In the genomic region with DNA sequence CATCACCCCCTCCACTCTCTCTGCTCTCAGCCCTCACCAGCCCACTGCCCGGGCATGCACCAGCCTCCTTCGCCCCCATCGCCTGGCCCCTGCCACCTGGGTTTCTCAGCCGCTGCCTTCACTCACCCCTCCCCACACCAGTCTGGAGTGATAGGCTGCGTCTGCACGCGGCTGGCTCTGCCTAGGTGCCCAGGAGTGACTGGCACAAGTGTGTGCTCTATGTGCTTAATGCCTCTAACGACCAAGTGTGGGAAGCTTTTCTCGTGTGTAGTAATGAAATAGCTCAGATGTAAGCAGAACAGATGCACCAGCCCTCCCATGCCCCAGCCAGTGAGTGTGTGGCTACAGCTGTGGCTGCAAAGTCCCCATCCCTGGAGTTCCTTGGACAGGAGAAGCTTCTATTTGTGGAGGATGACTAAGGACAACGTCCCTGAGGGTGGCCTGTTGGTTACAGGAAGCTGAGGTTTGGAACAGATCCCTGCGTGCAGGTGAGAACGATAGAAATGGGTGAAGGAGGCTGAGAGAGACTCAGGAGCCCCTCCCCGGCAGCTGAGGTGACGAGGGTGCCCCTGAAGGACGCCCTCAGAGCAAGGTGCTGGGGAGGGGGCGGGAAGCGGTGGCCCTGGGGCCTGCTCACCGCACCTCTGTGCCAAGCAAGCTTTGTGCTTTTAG, we compare ENCODE assay signal across 9 cellular contexts. TPM values are rescaled to one million over a fixed set of nuclear protein-coding genes. Genes with fewer than 3 reads are reported as not detected.
DNase-seq lines count a peak whose midpoint lies in the region; ATAC-seq, FAIRE-seq and TF ChIP-seq lines count a peak whose summit lies in the region.
"Had no signal": no experiment of that assay in that cellular context is flagged by ENCODE, and none has a peak within 500 bp of the region (broad histone marks: within the 10 kb centered on the region; RNA-seq: fewer than 3 reads in every experiment).

No MANE protein-coding gene starts in this region.

- H3K9me3 ChIP-seq in Caco-2: no peaks in the 10 kb centered on the region
- H3K9me3 ChIP-seq: pancreas had no signal

- no peak for DNase-seq in Caco-2
- DNase-seq in GM23338 (ENCODE audit: low spot score): no peak
- peak; percentile 59 for DNase-seq in RCC 7860 (ENCODE audit: low spot score)
- peak; percentile 72 for DNase-seq in hepatic stellate cell (ENCODE audit: low spot score)
- no peak for DNase-seq in ecto neural progenitor cell (ENCODE audit: low spot score)
- no peak for DNase-seq in middle frontal gyrus (ENCODE audit: extremely low spot score, low spot score)
- DNase-seq in T-helper 9 cell: no peak
- DNase-seq: pancreas had no signal

- ATAC-seq in GM23338: no peak
- no peak for ATAC-seq in GM18519 (IDR thresholded peaks at IDR 0.05; ENCODE audit: low FRiP score, unreplicated experiment)

- H3K9me2 ChIP-seq in GM23338 (ENCODE audit: insufficient read depth): no peaks in the 10 kb centered on the region

- H3K4me3 ChIP-seq in Caco-2 (ENCODE audit: low read depth, low read length) (no peak overlapping the region), GM23338 (no peak overlapping the region)
- H3K4me3 ChIP-seq: pancreas had no signal

- H4K20me1 ChIP-seq in GM23338 (replicated peaks; ENCODE audit: insufficient read depth): no peaks in the 10 kb centered on the region

- CTCF ChIA-PET in Caco-2 (lab: Charles Lee): no interaction called here

- H3K36me3 Mint-ChIP-seq in Caco-2 (ENCODE audit: insufficient read depth, unreplicated experiment) (peaks cover 52% of the 10 kb centered on the region), GM23338 (ENCODE audit: low read depth) (peaks cover 34% of the 10 kb centered on the region)

- H3K27ac ChIP-seq in GM23338 (ENCODE audit: low read depth): no peak overlapping the region

- TF ChIP-seq CTCF in Caco-2 (IDR thresholded peaks at IDR 0.05; ENCODE audit: insufficient read depth in 1 of 2, low read depth in 1 of 2, low read length in 1 of 2, severe bottlenecking in 1 of 2, unreplicated experiment in 1 of 2) (no peak), GM23338 (conservative IDR thresholded peaks at IDR 0.05; ENCODE audit: low read depth in 2 of 2) (no peak)

- H3F3A ChIP-seq in GM23338 (replicated peaks; ENCODE audit: low read depth): 0 out of 2 replicates have a peak, but pooled peaks cover 22% of the 10 kb centered on the region

- intact Hi-C loops in Caco-2 (cut with micrococcal nuclease; ENCODE audit: unreplicated experiment): no loop called here

- H3K36me3 ChIP-seq in Caco-2 (ENCODE audit: control insufficient read depth, insufficient read depth, low read length): peaks cover 5% of the 10 kb centered on the region
- no peaks in the 10 kb centered on the region for H3K36me3 ChIP-seq in GM23338 (ENCODE audit: insufficient read depth)
- H3K36me3 ChIP-seq: pancreas had no signal

- peaks cover 77% of the 10 kb centered on the region for H3K79me2 ChIP-seq in GM23338 (replicated peaks; ENCODE audit: insufficient read depth)

- H3K27ac Mint-ChIP-seq in Caco-2 (ENCODE audit: unreplicated experiment) (peak overlapping the region; percentile 98), GM23338 (peak overlapping the region; percentile 86; the same call in 1 of the 2 replicates)

- FAIRE-seq in RCC 7860 (lab: Jason Lieb, UNC): peak; percentile 24
- FAIRE-seq: pancreas had no signal

- BruUV-seq in Caco-2 (replicated peaks; lab: Mats Ljungman, UMichigan): no TSS peak

- H3K4me1 ChIP-seq in Caco-2 (peaks cover 45% of the 10 kb centered on the region), GM23338 (ENCODE audit: insufficient read depth) (peaks cover 50% of the 10 kb centered on the region)

- H2AFZ ChIP-seq in GM23338: no peak overlapping the region

- H3K4me2 ChIP-seq in GM23338: peak overlapping the region; percentile 48; the same call in 1 of the 2 replicates

- no peaks in the 10 kb centered on the region for H3K9me3 Mint-ChIP-seq in Caco-2 (ENCODE audit: unreplicated experiment)
- peaks cover 19% of the 10 kb centered on the region for H3K9me3 Mint-ChIP-seq in GM23338

- H3K27me3 ChIP-seq in Caco-2 (replicated peaks; ENCODE audit: control insufficient read depth, insufficient read depth, low read length) (no peaks in the 10 kb centered on the region), GM23338 (ENCODE audit: insufficient read depth) (no peaks in the 10 kb centered on the region)
- H3K27me3 ChIP-seq: pancreas had no signal

- H3K27me3 Mint-ChIP-seq in Caco-2 (ENCODE audit: insufficient read depth, unreplicated experiment) (no peaks in the 10 kb centered on the region), GM23338 (ENCODE audit: insufficient read depth, low read depth, poor library complexity) (peaks cover 17% of the 10 kb centered on the region)

- H3K4me3 Mint-ChIP-seq in Caco-2 (ENCODE audit: unreplicated experiment) (no peak overlapping the region), GM23338 (no peak overlapping the region)

- POLR2A ChIA-PET in Caco-2 (lab: Charles Lee): interaction anchor here (0.6 kb wide), 1 partner anchor 8 kb away, joined by 7 read pairs; no protein-coding TSS in a partner anchor

- H3K4me1 Mint-ChIP-seq in Caco-2 (ENCODE audit: low read depth, unreplicated experiment) (peaks cover 63% of the 10 kb centered on the region), GM23338 (peaks cover 68% of the 10 kb centered on the region)

TF ChIP-seq in GM23338, 12 proteins besides CTCF, POLR2A, EP300 and RAD21 (continues in another document):
- TF ChIP-seq ZNF331 (CRISPR knock-in tag; IDR thresholded peaks at IDR 0.05; ENCODE audit: low read depth): no peak
- TF ChIP-seq ZNF114 (CRISPR knock-in tag; IDR thresholded peaks at IDR 0.05): no peak
- no peak for TF ChIP-seq POLR2AphosphoS5 (IDR thresholded peaks at IDR 0.05; ENCODE audit: low read depth)
- TF ChIP-seq, protein P1, sequence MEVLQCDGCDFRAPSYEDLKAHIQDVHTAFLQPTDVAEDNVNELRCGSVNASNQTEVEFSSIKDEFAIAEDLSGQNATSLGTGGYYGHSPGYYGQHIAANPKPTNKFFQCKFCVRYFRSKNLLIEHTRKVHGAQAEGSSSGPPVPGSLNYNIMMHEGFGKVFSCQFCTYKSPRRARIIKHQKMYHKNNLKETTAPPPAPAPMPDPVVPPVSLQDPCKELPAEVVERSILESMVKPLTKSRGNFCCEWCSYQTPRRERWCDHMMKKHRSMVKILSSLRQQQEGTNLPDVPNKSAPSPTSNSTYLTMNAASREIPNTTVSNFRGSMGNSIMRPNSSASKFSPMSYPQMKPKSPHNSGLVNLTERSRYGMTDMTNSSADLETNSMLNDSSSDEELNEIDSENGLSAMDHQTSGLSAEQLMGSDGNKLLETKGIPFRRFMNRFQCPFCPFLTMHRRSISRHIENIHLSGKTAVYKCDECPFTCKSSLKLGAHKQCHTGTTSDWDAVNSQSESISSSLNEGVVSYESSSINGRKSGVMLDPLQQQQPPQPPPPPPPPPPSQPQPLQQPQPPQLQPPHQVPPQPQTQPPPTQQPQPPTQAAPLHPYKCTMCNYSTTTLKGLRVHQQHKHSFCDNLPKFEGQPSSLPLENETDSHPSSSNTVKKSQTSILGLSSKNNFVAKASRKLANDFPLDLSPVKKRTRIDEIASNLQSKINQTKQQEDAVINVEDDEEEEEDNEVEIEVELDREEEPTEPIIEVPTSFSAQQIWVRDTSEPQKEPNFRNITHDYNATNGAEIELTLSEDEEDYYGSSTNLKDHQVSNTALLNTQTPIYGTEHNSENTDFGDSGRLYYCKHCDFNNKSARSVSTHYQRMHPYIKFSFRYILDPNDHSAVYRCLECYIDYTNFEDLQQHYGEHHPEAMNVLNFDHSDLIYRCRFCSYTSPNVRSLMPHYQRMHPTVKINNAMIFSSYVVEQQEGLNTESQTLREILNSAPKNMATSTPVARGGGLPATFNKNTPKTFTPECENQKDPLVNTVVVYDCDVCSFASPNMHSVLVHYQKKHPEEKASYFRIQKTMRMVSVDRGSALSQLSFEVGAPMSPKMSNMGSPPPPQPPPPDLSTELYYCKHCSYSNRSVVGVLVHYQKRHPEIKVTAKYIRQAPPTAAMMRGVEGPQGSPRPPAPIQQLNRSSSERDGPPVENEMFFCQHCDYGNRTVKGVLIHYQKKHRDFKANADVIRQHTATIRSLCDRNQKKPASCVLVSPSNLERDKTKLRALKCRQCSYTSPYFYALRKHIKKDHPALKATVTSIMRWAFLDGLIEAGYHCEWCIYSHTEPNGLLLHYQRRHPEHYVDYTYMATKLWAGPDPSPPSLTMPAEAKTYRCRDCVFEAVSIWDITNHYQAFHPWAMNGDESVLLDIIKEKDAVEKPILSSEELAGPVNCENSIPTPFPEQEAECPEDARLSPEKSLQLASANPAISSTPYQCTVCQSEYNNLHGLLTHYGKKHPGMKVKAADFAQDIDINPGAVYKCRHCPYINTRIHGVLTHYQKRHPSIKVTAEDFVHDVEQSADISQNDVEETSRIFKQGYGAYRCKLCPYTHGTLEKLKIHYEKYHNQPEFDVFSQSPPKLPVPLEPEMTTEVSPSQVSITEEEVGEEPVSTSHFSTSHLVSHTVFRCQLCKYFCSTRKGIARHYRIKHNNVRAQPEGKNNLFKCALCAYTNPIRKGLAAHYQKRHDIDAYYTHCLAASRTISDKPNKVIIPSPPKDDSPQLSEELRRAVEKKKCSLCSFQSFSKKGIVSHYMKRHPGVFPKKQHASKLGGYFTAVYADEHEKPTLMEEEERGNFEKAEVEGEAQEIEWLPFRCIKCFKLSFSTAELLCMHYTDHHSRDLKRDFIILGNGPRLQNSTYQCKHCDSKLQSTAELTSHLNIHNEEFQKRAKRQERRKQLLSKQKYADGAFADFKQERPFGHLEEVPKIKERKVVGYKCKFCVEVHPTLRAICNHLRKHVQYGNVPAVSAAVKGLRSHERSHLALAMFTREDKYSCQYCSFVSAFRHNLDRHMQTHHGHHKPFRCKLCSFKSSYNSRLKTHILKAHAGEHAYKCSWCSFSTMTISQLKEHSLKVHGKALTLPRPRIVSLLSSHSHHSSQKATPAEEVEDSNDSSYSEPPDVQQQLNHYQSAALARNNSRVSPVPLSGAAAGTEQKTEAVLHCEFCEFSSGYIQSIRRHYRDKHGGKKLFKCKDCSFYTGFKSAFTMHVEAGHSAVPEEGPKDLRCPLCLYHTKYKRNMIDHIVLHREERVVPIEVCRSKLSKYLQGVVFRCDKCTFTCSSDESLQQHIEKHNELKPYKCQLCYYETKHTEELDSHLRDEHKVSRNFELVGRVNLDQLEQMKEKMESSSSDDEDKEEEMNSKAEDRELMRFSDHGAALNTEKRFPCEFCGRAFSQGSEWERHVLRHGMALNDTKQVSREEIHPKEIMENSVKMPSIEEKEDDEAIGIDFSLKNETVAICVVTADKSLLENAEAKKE (CRISPR knock-in tag; IDR thresholded peaks at IDR 0.05): no peak
- TF ChIP-seq EZH2phosphoT487 (IDR thresholded peaks at IDR 0.05; ENCODE audit: unreplicated experiment): no peak
- TF ChIP-seq EZH2 (IDR thresholded peaks at IDR 0.05; ENCODE audit: low read depth, unreplicated experiment): no peak

RNA-seq across cellular contexts. Expression of a gene that starts 35.6 kb away (rescaled TPM):
- 222 and 232 TPM in 2 replicates for total RNA-seq in Caco-2 (2022)
- 35.1 and 52.6 TPM in 2 replicates for total RNA-seq in GM23338 (2014; rRNA removed; shearing (Covaris generic))
- 12.3 and 12.8 TPM in 2 replicates for polyA plus RNA-seq in GM23338 (2016; fragmentation: Nextera tagmentation; extraction: Ambion mirVana)

Comparison
In these comparisons a context has a peak if more than half of its experiments do, and no peak if none do; other contexts are left out.
1. DNase-seq: peak in RCC 7860 (single experiment) and hepatic stellate cell (single experiment); none in Caco-2 (0 of 2), GM23338 (single experiment), ecto neural progenitor cell (single experiment), middle frontal gyrus (single experiment) and T-helper 9 cell (single experiment).